14 cellular contexts compared by ENCODE assay signal in genomic region chr9:114305189-114305555, GRCh38. TPM values are rescaled to one million over a fixed set of nuclear protein-coding genes. Genes with fewer than 3 reads are reported as not detected.
"Had no signal": no experiment of that assay in that cellular context is flagged by ENCODE, and none has a peak within 500 bp of the region (broad histone marks: within the 10 kb centered on the region; RNA-seq: fewer than 3 reads in every experiment).

No MANE protein-coding gene starts in this region.

- H3K4me1 ChIP-seq: gastrocnemius medialis, pancreas had no signal

- H3K9me3 ChIP-seq: gastrocnemius medialis, heart left ventricle, pancreas, thyroid gland had no signal

- H3K27ac ChIP-seq: dorsolateral prefrontal cortex, gastrocnemius medialis, heart left ventricle, pancreas, SK-N-MC, thyroid gland had no signal

- H3K36me3 ChIP-seq: gastrocnemius medialis, thyroid gland had no signal

- H3K27me3 ChIP-seq: dorsolateral prefrontal cortex, gastrocnemius medialis, heart left ventricle, pancreas, thyroid gland had no signal

- H3K4me3 ChIP-seq: gastrocnemius medialis, heart left ventricle, pancreas, SK-N-MC, thyroid gland had no signal

RNA-seq across cellular contexts. Expression of gene ORM1, which starts 17.7 kb away (rescaled TPM):
- total RNA-seq: lower leg skin; myocyte; neural crest cell; renal cortical epithelial cell; T-helper 1 cell treated with Interleukin-12 subunit alpha and Interleukin-12 subunit beta and Interleukin-4 antibody, amounts not matched to agents 30 ng/mL and 1 ng/mL, for 36 hours; thyroid gland had no signal
- polyA plus RNA-seq: immature natural killer cell had no signal

RNA-seq across cellular contexts. Expression of gene ORM2, which starts 24.5 kb away (rescaled TPM):
- total RNA-seq: aorta; heart left ventricle; lower leg skin; myocyte; neural crest cell; renal cortical epithelial cell; Right ventricle myocardium superior; T-helper 1 cell treated with Interleukin-12 subunit alpha and Interleukin-12 subunit beta and Interleukin-4 antibody, amounts not matched to agents 30 ng/mL and 1 ng/mL, for 36 hours; thyroid gland had no signal
- polyA plus RNA-seq: aorta, immature natural killer cell had no signal
